30 cellular contexts compared by ENCODE assay signal in the genomic region with DNA sequence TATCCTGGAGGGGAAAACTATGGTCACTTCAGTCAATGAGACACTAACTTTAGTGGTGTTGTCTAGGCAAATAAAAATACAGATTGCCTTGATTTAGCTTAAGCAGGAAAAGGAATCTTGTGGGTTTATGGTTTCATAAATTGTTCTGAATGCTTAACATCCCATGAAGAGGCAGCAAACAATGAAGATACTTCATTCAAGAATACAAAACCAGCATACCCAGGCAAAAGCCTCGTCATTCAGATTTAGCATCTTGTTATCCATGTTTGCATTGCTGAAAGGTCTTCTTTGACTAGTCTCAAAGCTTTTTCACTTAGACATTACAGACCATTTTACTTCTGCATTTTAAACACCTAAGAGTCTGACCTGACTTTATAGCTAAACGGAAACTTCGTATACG.
"Had no signal": no experiment of that assay in that cellular context is flagged by ENCODE, and none has a peak within 500 bp of the region (broad histone marks: within the 10 kb centered on the region; RNA-seq: fewer than 3 reads in every experiment).

No MANE protein-coding gene starts in this region.

- H3K27ac ChIP-seq: adrenal gland, body of pancreas, brain microvascular endothelial cell, breast epithelium, VCaP had no signal

- DNase-seq: activated CD4-positive, alpha-beta memory T cell treated with anti-CD3 and anti-CD28 coated beads, Interleukin-2, amount 10 ng/mL, durations not matched to agents 7 days and 5 days; activated CD4-positive, alpha-beta T cell treated with anti-CD3 and anti-CD28 coated beads for 1 hour; activated CD4-positive, alpha-beta T cell treated with anti-CD3 and anti-CD28 coated beads for 36 hours; activated CD4-positive, alpha-beta T cell treated with anti-CD3 and anti-CD28 coated beads for 48 hours; activated CD4-positive, alpha-beta T cell treated with anti-CD3 and anti-CD28 coated beads, Interleukin-2, amount 10 ng/mL, durations not matched to agents 7 days and 5 days; activated CD4-positive, alpha-beta T cell treated with anti-CD3 and anti-CD28 coated beads, Interleukin-2, amount 50 U/mL, for 48 hours; activated CD4-positive, CD25-positive, alpha-beta regulatory T cell; activated CD8-positive, alpha-beta memory T cell treated with anti-CD3 and anti-CD28 coated beads for 24 hours; activated CD8-positive, alpha-beta memory T cell treated with anti-CD3 and anti-CD28 coated beads, Interleukin-2, amount 10 ng/mL, durations not matched to agents 7 days and 5 days; activated CD8-positive, alpha-beta memory T cell treated with anti-CD3 and anti-CD28 coated beads, Interleukin-2, amount 50 U/mL, for 48 hours; activated CD8-positive, alpha-beta T cell treated with anti-CD3 and anti-CD28 coated beads, Interleukin-2, amount 10 ng/mL, durations not matched to agents 7 days and 5 days; activated effector memory CD4-positive, alpha-beta T cell treated with Interleukin-2 at 50 U/mL for 16 hours; activated gamma-delta T cell; activated naive CD4-positive, alpha-beta T cell treated with anti-CD3 and anti-CD28 coated beads, Interleukin-2, amount 50 U/mL, for 16 hours; activated naive CD4-positive, alpha-beta T cell treated with Interleukin-2 at 50 U/mL for 16 hours; activated naive CD8-positive, alpha-beta T cell treated with anti-CD3 and anti-CD28 coated beads for 36 hours; activated T-cell treated with anti-CD3 and anti-CD28 coated beads, Interleukin-2, amount 50 U/mL, for 24 hours; activated T-cell treated with anti-CD3 and anti-CD28 coated beads, Interleukin-2, amount 50 U/mL, for 48 hours; adrenal gland; amniotic stem cell; aorta; body of pancreas; brain microvascular endothelial cell; central memory CD4-positive, alpha-beta T cell; T-helper 2 cell; T-helper 9 cell had no signal

- H3K9me3 ChIP-seq: adrenal gland, body of pancreas, breast epithelium had no signal

- H3K27me3 ChIP-seq: adrenal gland, body of pancreas, brain microvascular endothelial cell, breast epithelium had no signal

- H3K36me3 ChIP-seq: adrenal gland, brain microvascular endothelial cell, breast epithelium had no signal

- H3K4me1 ChIP-seq: adrenal gland, body of pancreas, breast epithelium had no signal

- H3K4me3 ChIP-seq: adrenal gland, body of pancreas, breast epithelium had no signal

- ATAC-seq: activated CD4-positive, alpha-beta T cell treated with anti-CD3 and anti-CD28 coated beads for 36 hours; activated CD4-positive, CD25-positive, alpha-beta regulatory T cell treated with anti-CD3 and anti-CD28 coated beads, Interleukin-2, amount 50 U/mL, for 24 hours; activated CD8-positive, alpha-beta memory T cell treated with anti-CD3 and anti-CD28 coated beads, Interleukin-2, amount 10 ng/mL, durations not matched to agents 7 days and 5 days; activated CD8-positive, alpha-beta T cell treated with anti-CD3 and anti-CD28 coated beads, Interleukin-2, amount 10 ng/mL, durations not matched to agents 7 days and 5 days; activated naive CD4-positive, alpha-beta T cell treated with anti-CD3 and anti-CD28 coated beads, Interleukin-2, amount 50 U/mL, for 72 hours; body of pancreas had no signal
